Comparison of ENCODE assay signal across 23 cellular contexts in the genomic region with DNA sequence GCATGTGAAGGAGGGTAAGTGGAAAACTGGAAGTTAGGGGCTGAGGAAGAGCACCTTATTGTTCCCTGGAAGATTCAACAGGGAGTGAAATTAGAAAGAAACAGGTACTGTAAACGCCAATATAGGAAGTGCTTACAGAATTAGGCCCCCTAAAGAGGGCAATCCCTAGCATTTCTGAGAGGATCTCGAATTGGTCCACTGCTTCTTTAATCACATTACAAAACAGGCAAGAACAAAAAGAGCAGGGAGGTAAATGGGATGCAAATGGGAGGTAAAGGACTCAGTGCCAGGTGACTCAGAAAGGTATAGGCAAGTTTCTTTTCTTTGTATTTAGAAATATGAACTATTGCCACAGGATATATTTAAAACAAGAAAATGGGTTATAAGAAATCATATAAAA.
"Had no signal": no experiment of that assay in that cellular context is flagged by ENCODE, and none has a peak within 500 bp of the region (broad histone marks: within the 10 kb centered on the region; RNA-seq: fewer than 3 reads in every experiment).

No MANE protein-coding gene starts in this region.

- H3K4me1 ChIP-seq: heart left ventricle, pancreas, stomach, transverse colon had no signal

- H3K9me3 ChIP-seq: heart left ventricle, pancreas, stomach, thoracic aorta, transverse colon had no signal

- H3K27ac ChIP-seq: dorsolateral prefrontal cortex, heart left ventricle, pancreas, stomach, thoracic aorta, transverse colon had no signal

- DNase-seq: cortex of kidney; dorsolateral prefrontal cortex; effector CD8-positive, alpha-beta T cell; heart left ventricle; kidney; left colon; left ventricle myocardium superior; mesenchymal stem cell; midbrain; occipital lobe; pancreas; right cardiac atrium; small intestine; stimulated activated CD4-positive, alpha-beta T cell treated with anti-CD3 and anti-CD28 coated beads, Interleukin-12 subunit alpha, Interleukin-12 subunit beta, amount 100 ng/mL, for 4 hours; stimulated activated naive CD4-positive, alpha-beta T cell; stomach; substantia nigra; transverse colon had no signal

- H3K4me3 Mint-ChIP-seq: natural killer cell treated with Interleukin-12 subunit alpha and Interleukin-12 subunit beta and Interleukin-15 and Interleukin-18, amount 100 ng/mL, for 72 hours had no signal

- H3K36me3 Mint-ChIP-seq: natural killer cell treated with Interleukin-12 subunit alpha and Interleukin-12 subunit beta and Interleukin-15 and Interleukin-18, amount 100 ng/mL, for 72 hours had no signal

- H3K4me3 ChIP-seq: dorsolateral prefrontal cortex, heart left ventricle, lung, pancreas, stomach, thoracic aorta, transverse colon had no signal

- H3K9me3 Mint-ChIP-seq: natural killer cell treated with Interleukin-12 subunit alpha and Interleukin-12 subunit beta and Interleukin-15 and Interleukin-18, amount 100 ng/mL, for 72 hours had no signal

- ATAC-seq: heart left ventricle; left colon; left ventricle myocardium superior; natural killer cell treated with Interleukin-12 subunit alpha and Interleukin-12 subunit beta and Interleukin-15 and Interleukin-18, amount 100 ng/mL, for 72 hours; pancreas; right cardiac atrium had no signal

- FAIRE-seq: frontal cortex, kidney, pancreas, small intestine had no signal

- H3K27ac Mint-ChIP-seq: natural killer cell treated with Interleukin-12 subunit alpha and Interleukin-12 subunit beta and Interleukin-15 and Interleukin-18, amount 100 ng/mL, for 72 hours; progenitor cell of endocrine pancreas had no signal

- H3K27me3 ChIP-seq: dorsolateral prefrontal cortex, pancreas, stomach, transverse colon had no signal

- H3K36me3 ChIP-seq: heart left ventricle, pancreas, stomach, thoracic aorta, transverse colon had no signal
